In genomic region chr3:124966557-124967480, GRCh38 we compare ENCODE assay signal across 1 cellular context.
TF ChIP-seq lines count a peak whose summit lies in the region.

No MANE protein-coding gene starts in this region.

TF ChIP-seq in HEK293, 187 proteins besides CTCF, POLR2A, EP300 and RAD21 (continued from another document):
- TF ChIP-seq ZNF518A (tag by site-specific recombination; conservative IDR thresholded peaks at IDR 0.05; ENCODE audit: low read depth) (no peak), ZSCAN23 (tag by site-specific recombination; IDR thresholded peaks at IDR 0.05) (no peak), ZNF560 (tag by site-specific recombination; IDR thresholded peaks at IDR 0.05; ENCODE audit: borderline replicate concordance) (no peak), ZNF785 (tag by site-specific recombination; IDR thresholded peaks at IDR 0.05) (no peak), ZNF585B (tag by site-specific recombination; IDR thresholded peaks at IDR 0.05) (no peak)
- TF ChIP-seq, protein P1, sequence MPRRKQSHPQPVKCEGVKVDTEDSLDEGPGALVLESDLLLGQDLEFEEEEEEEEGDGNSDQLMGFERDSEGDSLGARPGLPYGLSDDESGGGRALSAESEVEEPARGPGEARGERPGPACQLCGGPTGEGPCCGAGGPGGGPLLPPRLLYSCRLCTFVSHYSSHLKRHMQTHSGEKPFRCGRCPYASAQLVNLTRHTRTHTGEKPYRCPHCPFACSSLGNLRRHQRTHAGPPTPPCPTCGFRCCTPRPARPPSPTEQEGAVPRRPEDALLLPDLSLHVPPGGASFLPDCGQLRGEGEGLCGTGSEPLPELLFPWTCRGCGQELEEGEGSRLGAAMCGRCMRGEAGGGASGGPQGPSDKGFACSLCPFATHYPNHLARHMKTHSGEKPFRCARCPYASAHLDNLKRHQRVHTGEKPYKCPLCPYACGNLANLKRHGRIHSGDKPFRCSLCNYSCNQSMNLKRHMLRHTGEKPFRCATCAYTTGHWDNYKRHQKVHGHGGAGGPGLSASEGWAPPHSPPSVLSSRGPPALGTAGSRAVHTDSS (tag by site-specific recombination; IDR thresholded peaks at IDR 0.05) = no peak
